In the genomic region with DNA sequence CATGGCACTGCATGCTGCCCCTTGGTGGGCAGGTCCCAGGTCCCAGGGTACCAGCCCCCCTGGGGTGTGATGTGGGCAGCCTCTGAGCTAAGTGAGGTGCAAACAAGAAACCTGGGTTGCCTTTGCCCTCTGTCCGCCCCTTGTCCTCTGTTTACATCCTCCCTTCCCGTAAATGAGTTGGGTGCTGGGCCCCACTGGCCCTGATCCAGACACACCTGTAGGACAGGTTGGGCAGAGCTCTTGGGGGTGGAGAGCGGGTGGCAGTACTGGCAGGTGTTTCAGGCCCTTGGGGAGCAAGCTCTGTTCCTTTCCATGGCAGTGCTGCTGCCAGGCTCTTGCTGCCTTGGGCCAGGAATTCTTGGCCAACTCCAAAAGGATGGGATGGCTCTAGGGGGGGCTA, we compare ENCODE assay signal across 1 cellular context.
TF ChIP-seq lines count a peak whose summit lies in the region.

No MANE protein-coding gene starts in this region.

TF ChIP-seq in HepG2, 621 proteins besides CTCF, POLR2A, EP300 and RAD21 (continued from another document and continues in another):
- TF ChIP-seq, protein P1, sequence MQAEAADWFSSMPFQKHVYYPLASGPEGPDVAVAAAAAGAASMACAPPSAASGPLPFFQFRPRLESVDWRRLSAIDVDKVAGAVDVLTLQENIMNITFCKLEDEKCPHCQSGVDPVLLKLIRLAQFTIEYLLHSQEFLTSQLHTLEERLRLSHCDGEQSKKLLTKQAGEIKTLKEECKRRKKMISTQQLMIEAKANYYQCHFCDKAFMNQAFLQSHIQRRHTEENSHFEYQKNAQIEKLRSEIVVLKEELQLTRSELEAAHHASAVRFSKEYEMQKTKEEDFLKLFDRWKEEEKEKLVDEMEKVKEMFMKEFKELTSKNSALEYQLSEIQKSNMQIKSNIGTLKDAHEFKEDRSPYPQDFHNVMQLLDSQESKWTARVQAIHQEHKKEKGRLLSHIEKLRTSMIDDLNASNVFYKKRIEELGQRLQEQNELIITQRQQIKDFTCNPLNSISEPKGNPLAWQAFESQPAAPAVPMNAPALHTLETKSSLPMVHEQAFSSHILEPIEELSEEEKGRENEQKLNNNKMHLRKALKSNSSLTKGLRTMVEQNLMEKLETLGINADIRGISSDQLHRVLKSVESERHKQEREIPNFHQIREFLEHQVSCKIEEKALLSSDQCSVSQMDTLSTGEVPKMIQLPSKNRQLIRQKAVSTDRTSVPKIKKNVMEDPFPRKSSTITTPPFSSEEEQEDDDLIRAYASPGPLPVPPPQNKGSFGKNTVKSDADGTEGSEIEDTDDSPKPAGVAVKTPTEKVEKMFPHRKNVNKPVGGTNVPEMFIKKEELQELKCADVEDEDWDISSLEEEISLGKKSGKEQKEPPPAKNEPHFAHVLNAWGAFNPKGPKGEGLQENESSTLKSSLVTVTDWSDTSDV (CRISPR knock-in tag; IDR thresholded peaks at IDR 0.05) = no peak
- no peak for TF ChIP-seq HMGA1 (CRISPR knock-in tag; conservative IDR thresholded peaks at IDR 0.05)
- no peak for TF ChIP-seq CREB1 (IDR thresholded peaks at IDR 0.05)
- peak; percentile 58 for TF ChIP-seq CREB1 (CRISPR knock-in tag; IDR thresholded peaks at IDR 0.05)
- TF ChIP-seq ZBTB20 (CRISPR knock-in tag; IDR thresholded peaks at IDR 0.05; ENCODE audit: borderline replicate concordance, low read depth) = no peak
- TF ChIP-seq PRMT3 (CRISPR knock-in tag; IDR thresholded peaks at IDR 0.05; ENCODE audit: borderline replicate concordance, low read depth) = no peak
- TF ChIP-seq SOX5 (CRISPR knock-in tag; IDR thresholded peaks at IDR 0.05; ENCODE audit: borderline replicate concordance) = peak; percentile 85; the same call in 1 of the 2 replicates
- no peak for TF ChIP-seq CBFB (CRISPR knock-in tag; IDR thresholded peaks at IDR 0.05)
- no peak for TF ChIP-seq ZNF761 (CRISPR knock-in tag; conservative IDR thresholded peaks at IDR 0.05)
- TF ChIP-seq MTF2 (CRISPR knock-in tag; IDR thresholded peaks at IDR 0.05; ENCODE audit: borderline replicate concordance) = no peak
- no peak for TF ChIP-seq SRF (IDR thresholded peaks at IDR 0.05; ENCODE audit: low read depth, low read length)
- TF ChIP-seq SAP130 (CRISPR knock-in tag; IDR thresholded peaks at IDR 0.05; ENCODE audit: low read depth) = peak; percentile 61
- TF ChIP-seq ZNF598 (CRISPR knock-in tag; IDR thresholded peaks at IDR 0.05; ENCODE audit: borderline replicate concordance) = no peak
- peak; percentile 60; the same call in 1 of the 2 replicates for TF ChIP-seq FOXK1 (CRISPR knock-in tag; IDR thresholded peaks at IDR 0.05; ENCODE audit: borderline replicate concordance, low read depth)
- peak; percentile 60; the same call in 1 of the 2 replicates for TF ChIP-seq HMG20A (CRISPR knock-in tag; IDR thresholded peaks at IDR 0.05; ENCODE audit: borderline replicate concordance)
- TF ChIP-seq, protein P2, sequence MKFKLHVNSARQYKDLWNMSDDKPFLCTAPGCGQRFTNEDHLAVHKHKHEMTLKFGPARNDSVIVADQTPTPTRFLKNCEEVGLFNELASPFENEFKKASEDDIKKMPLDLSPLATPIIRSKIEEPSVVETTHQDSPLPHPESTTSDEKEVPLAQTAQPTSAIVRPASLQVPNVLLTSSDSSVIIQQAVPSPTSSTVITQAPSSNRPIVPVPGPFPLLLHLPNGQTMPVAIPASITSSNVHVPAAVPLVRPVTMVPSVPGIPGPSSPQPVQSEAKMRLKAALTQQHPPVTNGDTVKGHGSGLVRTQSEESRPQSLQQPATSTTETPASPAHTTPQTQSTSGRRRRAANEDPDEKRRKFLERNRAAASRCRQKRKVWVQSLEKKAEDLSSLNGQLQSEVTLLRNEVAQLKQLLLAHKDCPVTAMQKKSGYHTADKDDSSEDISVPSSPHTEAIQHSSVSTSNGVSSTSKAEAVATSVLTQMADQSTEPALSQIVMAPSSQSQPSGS (CRISPR knock-in tag; IDR thresholded peaks at IDR 0.05) = no peak
- TF ChIP-seq GTF2F1 (IDR thresholded peaks at IDR 0.05; ENCODE audit: low read length) = no peak
- no peak for TF ChIP-seq ZNF891 (CRISPR knock-in tag; IDR thresholded peaks at IDR 0.05)
- no peak for TF ChIP-seq NR2F2 (IDR thresholded peaks at IDR 0.05; ENCODE audit: borderline replicate concordance, low read depth)
- TF ChIP-seq, protein P3, sequence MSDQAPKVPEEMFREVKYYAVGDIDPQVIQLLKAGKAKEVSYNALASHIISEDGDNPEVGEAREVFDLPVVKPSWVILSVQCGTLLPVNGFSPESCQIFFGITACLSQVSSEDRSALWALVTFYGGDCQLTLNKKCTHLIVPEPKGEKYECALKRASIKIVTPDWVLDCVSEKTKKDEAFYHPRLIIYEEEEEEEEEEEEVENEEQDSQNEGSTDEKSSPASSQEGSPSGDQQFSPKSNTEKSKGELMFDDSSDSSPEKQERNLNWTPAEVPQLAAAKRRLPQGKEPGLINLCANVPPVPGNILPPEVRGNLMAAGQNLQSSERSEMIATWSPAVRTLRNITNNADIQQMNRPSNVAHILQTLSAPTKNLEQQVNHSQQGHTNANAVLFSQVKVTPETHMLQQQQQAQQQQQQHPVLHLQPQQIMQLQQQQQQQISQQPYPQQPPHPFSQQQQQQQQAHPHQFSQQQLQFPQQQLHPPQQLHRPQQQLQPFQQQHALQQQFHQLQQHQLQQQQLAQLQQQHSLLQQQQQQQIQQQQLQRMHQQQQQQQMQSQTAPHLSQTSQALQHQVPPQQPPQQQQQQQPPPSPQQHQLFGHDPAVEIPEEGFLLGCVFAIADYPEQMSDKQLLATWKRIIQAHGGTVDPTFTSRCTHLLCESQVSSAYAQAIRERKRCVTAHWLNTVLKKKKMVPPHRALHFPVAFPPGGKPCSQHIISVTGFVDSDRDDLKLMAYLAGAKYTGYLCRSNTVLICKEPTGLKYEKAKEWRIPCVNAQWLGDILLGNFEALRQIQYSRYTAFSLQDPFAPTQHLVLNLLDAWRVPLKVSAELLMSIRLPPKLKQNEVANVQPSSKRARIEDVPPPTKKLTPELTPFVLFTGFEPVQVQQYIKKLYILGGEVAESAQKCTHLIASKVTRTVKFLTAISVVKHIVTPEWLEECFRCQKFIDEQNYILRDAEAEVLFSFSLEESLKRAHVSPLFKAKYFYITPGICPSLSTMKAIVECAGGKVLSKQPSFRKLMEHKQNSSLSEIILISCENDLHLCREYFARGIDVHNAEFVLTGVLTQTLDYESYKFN (CRISPR knock-in tag; conservative IDR thresholded peaks at IDR 0.05) = peak; percentile 82
- no peak for TF ChIP-seq NCOR1 (IDR thresholded peaks at IDR 0.05; ENCODE audit: borderline replicate concordance, low read length)
- TF ChIP-seq, protein P4, sequence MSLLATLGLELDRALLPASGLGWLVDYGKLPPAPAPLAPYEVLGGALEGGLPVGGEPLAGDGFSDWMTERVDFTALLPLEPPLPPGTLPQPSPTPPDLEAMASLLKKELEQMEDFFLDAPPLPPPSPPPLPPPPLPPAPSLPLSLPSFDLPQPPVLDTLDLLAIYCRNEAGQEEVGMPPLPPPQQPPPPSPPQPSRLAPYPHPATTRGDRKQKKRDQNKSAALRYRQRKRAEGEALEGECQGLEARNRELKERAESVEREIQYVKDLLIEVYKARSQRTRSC (CRISPR knock-in tag; IDR thresholded peaks at IDR 0.05; ENCODE audit: low read depth) = no peak
- peak; percentile 25; the same call in 1 of the 2 replicates for TF ChIP-seq ZNF792 (CRISPR knock-in tag; IDR thresholded peaks at IDR 0.05)
- TF ChIP-seq, protein P5, sequence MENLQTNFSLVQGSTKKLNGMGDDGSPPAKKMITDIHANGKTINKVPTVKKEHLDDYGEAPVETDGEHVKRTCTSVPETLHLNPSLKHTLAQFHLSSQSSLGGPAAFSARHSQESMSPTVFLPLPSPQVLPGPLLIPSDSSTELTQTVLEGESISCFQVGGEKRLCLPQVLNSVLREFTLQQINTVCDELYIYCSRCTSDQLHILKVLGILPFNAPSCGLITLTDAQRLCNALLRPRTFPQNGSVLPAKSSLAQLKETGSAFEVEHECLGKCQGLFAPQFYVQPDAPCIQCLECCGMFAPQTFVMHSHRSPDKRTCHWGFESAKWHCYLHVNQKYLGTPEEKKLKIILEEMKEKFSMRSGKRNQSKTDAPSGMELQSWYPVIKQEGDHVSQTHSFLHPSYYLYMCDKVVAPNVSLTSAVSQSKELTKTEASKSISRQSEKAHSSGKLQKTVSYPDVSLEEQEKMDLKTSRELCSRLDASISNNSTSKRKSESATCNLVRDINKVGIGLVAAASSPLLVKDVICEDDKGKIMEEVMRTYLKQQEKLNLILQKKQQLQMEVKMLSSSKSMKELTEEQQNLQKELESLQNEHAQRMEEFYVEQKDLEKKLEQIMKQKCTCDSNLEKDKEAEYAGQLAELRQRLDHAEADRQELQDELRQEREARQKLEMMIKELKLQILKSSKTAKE (CRISPR knock-in tag; IDR thresholded peaks at IDR 0.05; ENCODE audit: borderline replicate concordance) = peak; percentile 37; the same call in 1 of the 2 replicates
- TF ChIP-seq, protein P6, sequence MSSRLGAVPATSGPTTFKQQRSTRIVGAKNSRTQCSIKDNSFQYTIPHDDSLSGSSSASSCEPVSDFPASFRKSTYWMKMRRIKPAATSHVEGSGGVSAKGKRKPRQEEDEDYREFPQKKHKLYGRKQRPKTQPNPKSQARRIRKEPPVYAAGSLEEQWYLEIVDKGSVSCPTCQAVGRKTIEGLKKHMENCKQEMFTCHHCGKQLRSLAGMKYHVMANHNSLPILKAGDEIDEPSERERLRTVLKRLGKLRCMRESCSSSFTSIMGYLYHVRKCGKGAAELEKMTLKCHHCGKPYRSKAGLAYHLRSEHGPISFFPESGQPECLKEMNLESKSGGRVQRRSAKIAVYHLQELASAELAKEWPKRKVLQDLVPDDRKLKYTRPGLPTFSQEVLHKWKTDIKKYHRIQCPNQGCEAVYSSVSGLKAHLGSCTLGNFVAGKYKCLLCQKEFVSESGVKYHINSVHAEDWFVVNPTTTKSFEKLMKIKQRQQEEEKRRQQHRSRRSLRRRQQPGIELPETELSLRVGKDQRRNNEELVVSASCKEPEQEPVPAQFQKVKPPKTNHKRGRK (CRISPR knock-in tag; IDR thresholded peaks at IDR 0.05) = no peak
- TF ChIP-seq, protein P7, sequence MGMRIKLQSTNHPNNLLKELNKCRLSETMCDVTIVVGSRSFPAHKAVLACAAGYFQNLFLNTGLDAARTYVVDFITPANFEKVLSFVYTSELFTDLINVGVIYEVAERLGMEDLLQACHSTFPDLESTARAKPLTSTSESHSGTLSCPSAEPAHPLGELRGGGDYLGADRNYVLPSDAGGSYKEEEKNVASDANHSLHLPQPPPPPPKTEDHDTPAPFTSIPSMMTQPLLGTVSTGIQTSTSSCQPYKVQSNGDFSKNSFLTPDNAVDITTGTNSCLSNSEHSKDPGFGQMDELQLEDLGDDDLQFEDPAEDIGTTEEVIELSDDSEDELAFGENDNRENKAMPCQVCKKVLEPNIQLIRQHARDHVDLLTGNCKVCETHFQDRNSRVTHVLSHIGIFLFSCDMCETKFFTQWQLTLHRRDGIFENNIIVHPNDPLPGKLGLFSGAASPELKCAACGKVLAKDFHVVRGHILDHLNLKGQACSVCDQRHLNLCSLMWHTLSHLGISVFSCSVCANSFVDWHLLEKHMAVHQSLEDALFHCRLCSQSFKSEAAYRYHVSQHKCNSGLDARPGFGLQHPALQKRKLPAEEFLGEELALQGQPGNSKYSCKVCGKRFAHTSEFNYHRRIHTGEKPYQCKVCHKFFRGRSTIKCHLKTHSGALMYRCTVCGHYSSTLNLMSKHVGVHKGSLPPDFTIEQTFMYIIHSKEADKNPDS (CRISPR knock-in tag; IDR thresholded peaks at IDR 0.05) = no peak
- TF ChIP-seq, protein P8, sequence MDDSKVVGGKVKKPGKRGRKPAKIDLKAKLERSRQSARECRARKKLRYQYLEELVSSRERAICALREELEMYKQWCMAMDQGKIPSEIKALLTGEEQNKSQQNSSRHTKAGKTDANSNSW (CRISPR knock-in tag; IDR thresholded peaks at IDR 0.05; ENCODE audit: borderline replicate concordance) = no peak
- TF ChIP-seq CBX1 (IDR thresholded peaks at IDR 0.05; ENCODE audit: low read depth) = no peak
- TF ChIP-seq, protein P9, sequence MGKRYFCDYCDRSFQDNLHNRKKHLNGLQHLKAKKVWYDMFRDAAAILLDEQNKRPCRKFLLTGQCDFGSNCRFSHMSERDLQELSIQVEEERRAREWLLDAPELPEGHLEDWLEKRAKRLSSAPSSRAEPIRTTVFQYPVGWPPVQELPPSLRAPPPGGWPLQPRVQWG (CRISPR knock-in tag; IDR thresholded peaks at IDR 0.05; ENCODE audit: borderline replicate concordance, low read depth) = no peak
- TF ChIP-seq, protein P10, sequence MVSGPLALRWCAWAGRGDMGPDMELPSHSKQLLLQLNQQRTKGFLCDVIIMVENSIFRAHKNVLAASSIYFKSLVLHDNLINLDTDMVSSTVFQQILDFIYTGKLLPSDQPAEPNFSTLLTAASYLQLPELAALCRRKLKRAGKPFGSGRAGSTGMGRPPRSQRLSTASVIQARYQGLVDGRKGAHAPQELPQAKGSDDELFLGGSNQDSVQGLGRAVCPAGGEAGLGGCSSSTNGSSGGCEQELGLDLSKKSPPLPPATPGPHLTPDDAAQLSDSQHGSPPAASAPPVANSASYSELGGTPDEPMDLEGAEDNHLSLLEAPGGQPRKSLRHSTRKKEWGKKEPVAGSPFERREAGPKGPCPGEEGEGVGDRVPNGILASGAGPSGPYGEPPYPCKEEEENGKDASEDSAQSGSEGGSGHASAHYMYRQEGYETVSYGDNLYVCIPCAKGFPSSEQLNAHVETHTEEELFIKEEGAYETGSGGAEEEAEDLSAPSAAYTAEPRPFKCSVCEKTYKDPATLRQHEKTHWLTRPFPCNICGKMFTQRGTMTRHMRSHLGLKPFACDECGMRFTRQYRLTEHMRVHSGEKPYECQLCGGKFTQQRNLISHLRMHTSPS (CRISPR knock-in tag; IDR thresholded peaks at IDR 0.05; ENCODE audit: low read depth) = peak; percentile 96
- no peak for TF ChIP-seq ZNF724P (CRISPR knock-in tag; IDR thresholded peaks at IDR 0.05; ENCODE audit: borderline replicate concordance)
- TF ChIP-seq, protein P11, sequence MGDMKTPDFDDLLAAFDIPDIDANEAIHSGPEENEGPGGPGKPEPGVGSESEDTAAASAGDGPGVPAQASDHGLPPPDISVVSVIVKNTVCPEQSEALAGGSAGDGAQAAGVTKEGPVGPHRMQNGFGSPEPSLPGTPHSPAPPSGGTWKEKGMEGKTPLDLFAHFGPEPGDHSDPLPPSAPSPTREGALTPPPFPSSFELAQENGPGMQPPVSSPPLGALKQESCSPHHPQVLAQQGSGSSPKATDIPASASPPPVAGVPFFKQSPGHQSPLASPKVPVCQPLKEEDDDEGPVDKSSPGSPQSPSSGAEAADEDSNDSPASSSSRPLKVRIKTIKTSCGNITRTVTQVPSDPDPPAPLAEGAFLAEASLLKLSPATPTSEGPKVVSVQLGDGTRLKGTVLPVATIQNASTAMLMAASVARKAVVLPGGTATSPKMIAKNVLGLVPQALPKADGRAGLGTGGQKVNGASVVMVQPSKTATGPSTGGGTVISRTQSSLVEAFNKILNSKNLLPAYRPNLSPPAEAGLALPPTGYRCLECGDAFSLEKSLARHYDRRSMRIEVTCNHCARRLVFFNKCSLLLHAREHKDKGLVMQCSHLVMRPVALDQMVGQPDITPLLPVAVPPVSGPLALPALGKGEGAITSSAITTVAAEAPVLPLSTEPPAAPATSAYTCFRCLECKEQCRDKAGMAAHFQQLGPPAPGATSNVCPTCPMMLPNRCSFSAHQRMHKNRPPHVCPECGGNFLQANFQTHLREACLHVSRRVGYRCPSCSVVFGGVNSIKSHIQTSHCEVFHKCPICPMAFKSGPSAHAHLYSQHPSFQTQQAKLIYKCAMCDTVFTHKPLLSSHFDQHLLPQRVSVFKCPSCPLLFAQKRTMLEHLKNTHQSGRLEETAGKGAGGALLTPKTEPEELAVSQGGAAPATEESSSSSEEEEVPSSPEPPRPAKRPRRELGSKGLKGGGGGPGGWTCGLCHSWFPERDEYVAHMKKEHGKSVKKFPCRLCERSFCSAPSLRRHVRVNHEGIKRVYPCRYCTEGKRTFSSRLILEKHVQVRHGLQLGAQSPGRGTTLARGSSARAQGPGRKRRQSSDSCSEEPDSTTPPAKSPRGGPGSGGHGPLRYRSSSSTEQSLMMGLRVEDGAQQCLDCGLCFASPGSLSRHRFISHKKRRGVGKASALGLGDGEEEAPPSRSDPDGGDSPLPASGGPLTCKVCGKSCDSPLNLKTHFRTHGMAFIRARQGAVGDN (CRISPR knock-in tag; IDR thresholded peaks at IDR 0.05) = peak; percentile 73
- TF ChIP-seq ZSCAN30 (CRISPR knock-in tag; IDR thresholded peaks at IDR 0.05) = no peak
- TF ChIP-seq MAFK (conservative IDR thresholded peaks at IDR 0.05 in 1 of 2, IDR thresholded peaks at IDR 0.05 in 1 of 2; ENCODE audit: low read length in 2 of 2) = no peak
- no peak for TF ChIP-seq ZFP36L2 (CRISPR knock-in tag; IDR thresholded peaks at IDR 0.05)
